8 cellular contexts compared by ENCODE assay signal in genomic region chrX:47658684-47659515, GRCh38. TPM values are rescaled to one million over a fixed set of nuclear protein-coding genes. Genes with fewer than 3 reads are reported as not detected.
DNase-seq lines count a peak whose midpoint lies in the region; ATAC-seq and TF ChIP-seq lines count a peak whose summit lies in the region.

UXT (minus strand) TSS chrX:47659180; CDS start chrX:47658927, 253 bp downstream.

- peak within 1 kb of the TSS; percentile 90 for H3K4me3 Mint-ChIP-seq in activated naive CD8-positive, alpha-beta T cell

- no peaks in the 10 kb centered on the region for H4K20me1 ChIP-seq in osteoblast (ENCODE audit: insufficient read depth, low read length)

- H3K36me3 Mint-ChIP-seq in activated naive CD8-positive, alpha-beta T cell, result peaks cover 2% of the 10 kb centered on the region

- peaks cover 37% of the 10 kb centered on the region for H3K4me1 Mint-ChIP-seq in activated naive CD8-positive, alpha-beta T cell (ENCODE audit: low read depth)

- DNase-seq in GM06990 (ENCODE audit: extremely low read depth, insufficient read length), result peak; percentile 93
- peak; percentile 89 for DNase-seq in NCI-H1105 (lab: John Stamatoyannopoulos, UW)
- peak; percentile 84 for DNase-seq in SKM-1 treated with dmso at 0.1 percent for 144 hours (lab: John Stamatoyannopoulos, UW; ENCODE audit: unreplicated experiment)
- no peak for DNase-seq in glomerular endothelial cell (ENCODE audit: extremely low read depth, low read depth, low spot score)
- DNase-seq in osteoblast (ENCODE audit: insufficient read length, low spot score, missing footprints), result peak; percentile 90
- peak; percentile 63 for DNase-seq in thoracic aorta (ENCODE audit: low spot score)

- H3K9me3 Mint-ChIP-seq in activated naive CD8-positive, alpha-beta T cell (ENCODE audit: low read depth), result no peaks in the 10 kb centered on the region

- H3K4me1 ChIP-seq in osteoblast (ENCODE audit: insufficient read depth, low read length) (peaks cover 12% of the 10 kb centered on the region), thoracic aorta (ENCODE audit: control insufficient read depth in 1 of 2, low read depth in 2 of 2) (peaks cover 0 to 4% of the 10 kb centered on the region in 2 donors)

- H2AFZ ChIP-seq in osteoblast (ENCODE audit: low read length), result peak within 1 kb of the TSS; percentile 63

- TF ChIP-seq CTCF in GM06990 (IDR thresholded peaks at IDR 0.05; ENCODE audit: insufficient read depth, low read length, poor library complexity, severe bottlenecking), result no peak
- no peak for TF ChIP-seq CTCF in osteoblast (IDR thresholded peaks at IDR 0.05; ENCODE audit: extremely low read depth, low read depth, low read length)
- TF ChIP-seq CTCF in thoracic aorta (IDR thresholded peaks at IDR 0.05), result no peak

- H3K4me3 ChIP-seq in GM06990 (replicated peaks; ENCODE audit: low read depth, low read length) (peak within 1 kb of the TSS; percentile 76), osteoblast (ENCODE audit: insufficient read depth, low read length) (peak within 1 kb of the TSS; percentile 80), thoracic aorta (peak within 1 kb of the TSS; percentile 84)

- H3K27me3 Mint-ChIP-seq in activated naive CD8-positive, alpha-beta T cell, result no peaks in the 10 kb centered on the region

- H3K36me3 ChIP-seq in GM06990 (ENCODE audit: control insufficient read depth, insufficient read depth, low read length), result peaks cover 1% of the 10 kb centered on the region; the same call in 1 of the 2 replicates
- H3K36me3 ChIP-seq in osteoblast (ENCODE audit: insufficient read depth, low read length), result peaks cover 16% of the 10 kb centered on the region
- peaks cover 3% of the 10 kb centered on the region for H3K36me3 ChIP-seq in thoracic aorta

- H3K27ac ChIP-seq in osteoblast (ENCODE audit: low read depth, low read length) (peak within 1 kb of the TSS; percentile 96), thoracic aorta (peak within 1 kb of the TSS; percentile 95 to 97)

- H3K27ac Mint-ChIP-seq in activated naive CD8-positive, alpha-beta T cell, result peak within 1 kb of the TSS; percentile 96

- no peaks in the 10 kb centered on the region for H3K27me3 ChIP-seq in GM06990 (replicated peaks; ENCODE audit: control insufficient read depth, insufficient read depth, low read length)
- no peaks in the 10 kb centered on the region for H3K27me3 ChIP-seq in osteoblast (ENCODE audit: insufficient read depth, low read length)
- no peaks in the 10 kb centered on the region for H3K27me3 ChIP-seq in thoracic aorta (replicated peaks; ENCODE audit: insufficient read depth)

- H3K9me3 ChIP-seq in osteoblast (ENCODE audit: low read depth, low read length) (no peaks in the 10 kb centered on the region), thoracic aorta (no peaks in the 10 kb centered on the region)

- H3K79me2 ChIP-seq in osteoblast (ENCODE audit: insufficient read depth, low read length), result peaks cover 10% of the 10 kb centered on the region

- peak; percentile 82 for ATAC-seq in HG02610 (IDR thresholded peaks at IDR 0.05; ENCODE audit: unreplicated experiment)
- ATAC-seq in thoracic aorta (ENCODE audit: insufficient number of reproducible peaks, low FRiP score, low read depth), result peak; percentile 84

- H3K4me2 ChIP-seq in osteoblast (ENCODE audit: insufficient read depth, low read length), result peak within 1 kb of the TSS; percentile 83

RNA-seq across cellular contexts. Expression of gene UXT, which starts in this region (rescaled TPM):
- 61.9 and 131 TPM in 2 replicates for total RNA-seq in glomerular endothelial cell
- 93.4 and 94.9 TPM in 2 replicates for total RNA-seq in osteoblast
- 100 to 1,000 TPM in 1 of 2 donors, 10 to 100 TPM in 1; 71.8 to 124 TPM for total RNA-seq in thoracic aorta
